Comparison of ENCODE assay signal across 8 cellular contexts in the genomic region with DNA sequence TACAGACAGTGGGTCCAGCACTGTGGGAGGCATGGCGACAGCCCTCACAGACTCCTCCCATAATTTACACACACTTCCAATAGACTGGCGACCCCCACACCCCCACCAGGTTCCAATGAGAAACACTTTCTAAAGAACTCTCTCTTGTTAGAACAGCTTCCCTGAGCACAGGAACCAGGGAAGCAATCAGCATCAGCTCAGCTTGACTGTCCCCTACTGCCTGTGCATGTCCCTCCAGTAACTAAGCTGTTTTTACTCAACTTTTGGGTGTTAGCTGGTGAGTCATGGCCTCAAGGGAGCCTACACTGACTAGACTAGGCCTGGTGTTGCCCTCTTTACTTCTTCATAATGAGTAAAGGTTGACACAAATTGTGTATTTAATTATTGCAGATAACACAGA. TPM values are rescaled to one million over a fixed set of nuclear protein-coding genes. Genes with fewer than 3 reads are reported as not detected.
DNase-seq lines count a peak whose midpoint lies in the region; ATAC-seq and TF ChIP-seq lines count a peak whose summit lies in the region.

No MANE protein-coding gene starts in this region.

- H3K4me2 ChIP-seq in DOHH2 (ENCODE audit: low read length) = peak overlapping the region; percentile 84
- H3K4me2 ChIP-seq in OCI-LY1 (ENCODE audit: low read length) = no peak overlapping the region

- H3K9me2 ChIP-seq in DOHH2 (replicated peaks; ENCODE audit: control insufficient read depth, low read length) (no peaks in the 10 kb centered on the region), OCI-LY1 (ENCODE audit: low read depth, low read length) (no peaks in the 10 kb centered on the region)

- no peak for TF ChIP-seq POLR2A in adrenal gland (IDR thresholded peaks at IDR 0.05)

- H4K20me1 ChIP-seq in DOHH2 (ENCODE audit: control insufficient read depth, insufficient read depth, low read depth, low read length) (no peaks in the 10 kb centered on the region), OCI-LY1 (ENCODE audit: insufficient read depth, low read length) (no peaks in the 10 kb centered on the region)

- H3K4me1 ChIP-seq in DOHH2 (ENCODE audit: control insufficient read depth, low read length) (peaks cover 96% of the 10 kb centered on the region), OCI-LY1 (ENCODE audit: insufficient read depth, low read length, severe bottlenecking) (peaks cover 70% of the 10 kb centered on the region), adrenal gland (replicated peaks in 1 of 2) (peaks cover 0 to 8% of the 10 kb centered on the region in 2 donors)

- no peaks in the 10 kb centered on the region for H3K27me3 ChIP-seq in DOHH2 (ENCODE audit: control insufficient read depth, low read length)
- H3K27me3 ChIP-seq in OCI-LY1 (ENCODE audit: insufficient read depth, low read length) = no peaks in the 10 kb centered on the region
- no peaks in the 10 kb centered on the region for H3K27me3 ChIP-seq in adrenal gland

- ATAC-seq in GM19043 (IDR thresholded peaks at IDR 0.05; ENCODE audit: low read depth, unreplicated experiment) = peak; percentile 8

- DNase-seq in fibroblast of mammary gland (ENCODE audit: low read depth) = peak; percentile 63
- DNase-seq in HEK293T (ENCODE audit: extremely low spot score) = no peak
- no peak for DNase-seq in NCI-H2171 treated with DMSO at 0.1 percent for 48 hours (lab: John Stamatoyannopoulos, UW)
- no peak for DNase-seq in adrenal gland
- DNase-seq in effector CD4-positive, alpha-beta T cell = no peak

- intact Hi-C loops in adrenal gland (cut with DNase I) = no loop called here

- no peak overlapping the region for H3K9ac ChIP-seq in OCI-LY1 (ENCODE audit: low read length)

- H3K4me3 ChIP-seq in DOHH2 (ENCODE audit: low read length) = peak overlapping the region; percentile 13
- no peak overlapping the region for H3K4me3 ChIP-seq in OCI-LY1 (ENCODE audit: low read depth, low read length, poor library complexity, severe bottlenecking)
- H3K4me3 ChIP-seq in fibroblast of mammary gland (ENCODE audit: control insufficient read depth, low read depth, low read length) = no peak overlapping the region
- no peak overlapping the region for H3K4me3 ChIP-seq in adrenal gland

- TF ChIP-seq CTCF in DOHH2 (IDR thresholded peaks at IDR 0.05; ENCODE audit: low read depth, low read length, poor library complexity, severe bottlenecking) (no peak), OCI-LY1 (IDR thresholded peaks at IDR 0.05; ENCODE audit: low read length) (no peak), fibroblast of mammary gland (conservative IDR thresholded peaks at IDR 0.05; ENCODE audit: control insufficient read depth, insufficient read depth, low read depth, low read length) (no peak), adrenal gland (IDR thresholded peaks at IDR 0.05) (no peak)

- H3K9me3 ChIP-seq in DOHH2 (ENCODE audit: control insufficient read depth, insufficient read depth, low read length) (no peaks in the 10 kb centered on the region), OCI-LY1 (ENCODE audit: low read length) (no peaks in the 10 kb centered on the region), adrenal gland (replicated peaks in 1 of 3) (no peaks in the 10 kb centered on the region)

- H3F3A ChIP-seq in DOHH2 (ENCODE audit: control insufficient read depth, insufficient read depth) (peaks cover 52% of the 10 kb centered on the region), OCI-LY1 (ENCODE audit: insufficient read depth, low read length) (peaks cover 8% of the 10 kb centered on the region; the same call in 1 of the 2 replicates)

- POLR2A ChIA-PET in HEK293T (lab: Yijun Ruan, JAX) = interaction anchor here (1.5 kb wide), 1 partner anchor 73 kb away, joined by 3 read pairs; a partner anchor contains a TSS

- CTCF ChIA-PET in HEK293T (lab: Yijun Ruan, JAX) = no interaction called here

- H2AFZ ChIP-seq in OCI-LY1 (ENCODE audit: low read length) = no peak overlapping the region

- 89 to 100% (median 92%) methylated on average over 1 to 2 of the region's 2 CpGs for WGBS in adrenal gland, 4 donors

- H3K79me2 ChIP-seq in DOHH2 (ENCODE audit: control insufficient read depth, low read length) (no peaks in the 10 kb centered on the region), OCI-LY1 (ENCODE audit: insufficient read depth, low read length) (no peaks in the 10 kb centered on the region)

- peak overlapping the region; percentile 93 for H3K27ac ChIP-seq in DOHH2 (ENCODE audit: low read depth, low read length)
- peak overlapping the region; percentile 95 for H3K27ac ChIP-seq in OCI-LY1 (ENCODE audit: low read depth, low read length, poor library complexity, severe bottlenecking)
- no peak overlapping the region for H3K27ac ChIP-seq in adrenal gland

- peaks cover 3% of the 10 kb centered on the region; the same call in 1 of the 2 replicates for H3K36me3 ChIP-seq in DOHH2 (ENCODE audit: control insufficient read depth, low read length)
- H3K36me3 ChIP-seq in OCI-LY1 (ENCODE audit: insufficient read depth, low read length) = no peaks in the 10 kb centered on the region
- H3K36me3 ChIP-seq in adrenal gland (replicated peaks in 1 of 2) = no peaks in the 10 kb centered on the region

TF ChIP-seq in HEK293T, 16 proteins besides CTCF, POLR2A, EP300 and RAD21:
- no peak for TF ChIP-seq FOXA1 (IDR thresholded peaks at IDR 0.05)
- TF ChIP-seq FOXK2 (IDR thresholded peaks at IDR 0.05) = no peak
- TF ChIP-seq ARNT (IDR thresholded peaks at IDR 0.05) = no peak
- no peak for TF ChIP-seq SUZ12 (IDR thresholded peaks at IDR 0.05)
- TF ChIP-seq L3MBTL2 (conservative IDR thresholded peaks at IDR 0.05) = no peak
- TF ChIP-seq CTBP1 (IDR thresholded peaks at IDR 0.05; ENCODE audit: borderline replicate concordance) = no peak
- TF ChIP-seq ELF4 (IDR thresholded peaks at IDR 0.05) = no peak
- TF ChIP-seq NFRKB (IDR thresholded peaks at IDR 0.05) = no peak
- TF ChIP-seq TARDBP (IDR thresholded peaks at IDR 0.05) = no peak
- TF ChIP-seq SP1 (IDR thresholded peaks at IDR 0.05) = no peak
- TF ChIP-seq, protein P1, sequence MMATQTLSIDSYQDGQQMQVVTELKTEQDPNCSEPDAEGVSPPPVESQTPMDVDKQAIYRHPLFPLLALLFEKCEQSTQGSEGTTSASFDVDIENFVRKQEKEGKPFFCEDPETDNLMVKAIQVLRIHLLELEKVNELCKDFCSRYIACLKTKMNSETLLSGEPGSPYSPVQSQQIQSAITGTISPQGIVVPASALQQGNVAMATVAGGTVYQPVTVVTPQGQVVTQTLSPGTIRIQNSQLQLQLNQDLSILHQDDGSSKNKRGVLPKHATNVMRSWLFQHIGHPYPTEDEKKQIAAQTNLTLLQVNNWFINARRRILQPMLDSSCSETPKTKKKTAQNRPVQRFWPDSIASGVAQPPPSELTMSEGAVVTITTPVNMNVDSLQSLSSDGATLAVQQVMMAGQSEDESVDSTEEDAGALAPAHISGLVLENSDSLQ (IDR thresholded peaks at IDR 0.05) = no peak
- TF ChIP-seq BHLHE40 (IDR thresholded peaks at IDR 0.05; ENCODE audit: borderline replicate concordance) = no peak
- no peak for TF ChIP-seq ZNF384 (IDR thresholded peaks at IDR 0.05)
- TF ChIP-seq LEF1 (IDR thresholded peaks at IDR 0.05; ENCODE audit: borderline replicate concordance) = no peak
- TF ChIP-seq HDGF (IDR thresholded peaks at IDR 0.05; ENCODE audit: borderline replicate concordance) = no peak
- no peak for TF ChIP-seq FOXM1 (IDR thresholded peaks at IDR 0.05; ENCODE audit: borderline replicate concordance)
TF ChIP-seq in HEK293T: peak in this region for 0.

RNA-seq across cellular contexts. Expression of a gene that starts 32.6 kb away (rescaled TPM):
- total RNA-seq in adrenal gland = 10 to 100 TPM; 10.8 to 37.4 (median 20.1) TPM
- 10 to 100 TPM in 2 of 3 donors, 1 to 10 TPM in 1; 7.8 to 24.7 (median 15.9) TPM for polyA plus RNA-seq in adrenal gland

Comparison
In these comparisons a context has a peak if more than half of its experiments do, and no peak if none do; other contexts are left out.
1. H3K27ac ChIP-seq: peak in DOHH2 (single experiment) and OCI-LY1 (single experiment); none in adrenal gland (0 of 5).